In the genomic region with DNA sequence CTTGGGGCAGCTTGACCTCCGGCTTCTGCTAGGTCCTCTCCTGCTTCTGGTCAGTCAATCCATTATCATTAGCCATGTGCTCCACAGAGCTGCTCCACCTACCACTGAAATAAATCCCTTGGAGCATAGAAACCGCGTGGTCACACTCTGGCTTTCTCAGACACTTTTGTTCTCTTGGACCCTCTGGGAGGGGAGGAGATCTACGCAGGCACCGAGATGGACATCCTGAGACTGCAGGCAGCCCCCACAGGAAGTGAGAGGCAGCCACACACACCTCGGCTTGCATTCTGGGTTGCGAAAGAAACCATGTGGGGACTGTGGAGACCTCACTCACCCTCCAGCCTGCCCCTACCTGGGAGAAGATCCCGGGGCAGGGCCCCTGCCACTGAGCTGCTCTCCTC, we compare ENCODE assay signal across 1 cellular context.
TF ChIP-seq lines count a peak whose summit lies in the region.

No MANE protein-coding gene starts in this region.

TF ChIP-seq in K562, 482 proteins besides CTCF, POLR2A, EP300 and RAD21 (continued from another document):
- TF ChIP-seq SOX6 (IDR thresholded peaks at IDR 0.05) (no peak), SNRNP70 (optimal IDR thresholded peaks at IDR 0.05; ENCODE audit: low read depth, low read length) (no peak), ZBTB8A (IDR thresholded peaks at IDR 0.05; ENCODE audit: partially characterized antibody) (no peak), PML (IDR thresholded peaks at IDR 0.05; ENCODE audit: low read length) (no peak), NR2C1 (IDR thresholded peaks at IDR 0.05) (no peak), NR2C1 (tag; IDR thresholded peaks at IDR 0.05) (peak; percentile 43; the same call in 1 of the 2 replicates), NR4A1 (CRISPR knock-in tag; IDR thresholded peaks at IDR 0.05) (no peak), NR4A1 (tag; IDR thresholded peaks at IDR 0.05) (peak; percentile 38; the same call in 1 of the 2 replicates)
- TF ChIP-seq, protein P1, sequence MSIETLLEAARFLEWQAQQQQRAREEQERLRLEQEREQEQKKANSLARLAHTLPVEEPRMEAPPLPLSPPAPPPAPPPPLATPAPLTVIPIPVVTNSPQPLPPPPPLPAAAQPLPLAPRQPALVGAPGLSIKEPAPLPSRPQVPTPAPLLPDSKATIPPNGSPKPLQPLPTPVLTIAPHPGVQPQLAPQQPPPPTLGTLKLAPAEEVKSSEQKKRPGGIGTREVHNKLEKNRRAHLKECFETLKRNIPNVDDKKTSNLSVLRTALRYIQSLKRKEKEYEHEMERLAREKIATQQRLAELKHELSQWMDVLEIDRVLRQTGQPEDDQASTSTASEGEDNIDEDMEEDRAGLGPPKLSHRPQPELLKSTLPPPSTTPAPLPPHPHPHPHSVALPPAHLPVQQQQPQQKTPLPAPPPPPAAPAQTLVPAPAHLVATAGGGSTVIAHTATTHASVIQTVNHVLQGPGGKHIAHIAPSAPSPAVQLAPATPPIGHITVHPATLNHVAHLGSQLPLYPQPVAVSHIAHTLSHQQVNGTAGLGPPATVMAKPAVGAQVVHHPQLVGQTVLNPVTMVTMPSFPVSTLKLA (conservative IDR thresholded peaks at IDR 0.05) = peak in 1 of 2 experiments; percentile 31; a peak in 1 of 4 replicates
